ENCODE assay signal across 11 cellular contexts in genomic region chr21:37551406-37552355, GRCh38.
DNase-seq lines count a peak whose midpoint lies in the region; ATAC-seq, FAIRE-seq and TF ChIP-seq lines count a peak whose summit lies in the region.
"Had no signal": no experiment of that assay in that cellular context is flagged by ENCODE, and none has a peak within 500 bp of the region (broad histone marks: within the 10 kb centered on the region; RNA-seq: fewer than 3 reads in every experiment).

No MANE protein-coding gene starts in this region.

- peak; percentile 40 to 78 (median 72) for ATAC-seq in pancreas
- no peak for ATAC-seq in HG02798 (IDR thresholded peaks at IDR 0.05; ENCODE audit: poor library complexity, unreplicated experiment)
- ATAC-seq in GM21447 (IDR thresholded peaks at IDR 0.05; ENCODE audit: unreplicated experiment), result no peak
- ATAC-seq: SK-N-SH treated with all-trans-retinoic acid at 6 μM for 48 hours had no signal

- no peaks in the 10 kb centered on the region for H3K9me3 ChIP-seq in pancreas

- FAIRE-seq in pancreas (lab: Jason Lieb, UNC), result no peak

- H3K27ac ChIP-seq in pancreas, result no peak overlapping the region
- H3K27ac ChIP-seq: KMS-11 had no signal

- H3K4me1 ChIP-seq in pancreas, result no peaks in the 10 kb centered on the region

- intact Hi-C loops in pancreas (cut with DNase I), result loop anchor here in 1 of 3 donors (10.0 kb wide), 1 partner anchor 63 kb away; no protein-coding TSS in a partner anchor

- 47 to 53% methylated on average over 22 of the region's 22 CpGs for WGBS in pancreas, 2 donors

- H3K4me3 ChIP-seq in fibroblast of the aortic adventitia (ENCODE audit: low read depth, low read length) (no peak overlapping the region), pancreas (no peak overlapping the region)

- DNase-seq in ELF-1 (ENCODE audit: low read depth, low spot score) (peak; percentile 63), NCI-H446 treated with DMSO at 0.1 percent for 48 hours (lab: John Stamatoyannopoulos, UW) (peak; percentile 34), fibroblast of the aortic adventitia (ENCODE audit: low read depth) (peak; percentile 37), pancreas (no peak), SW 1271 (lab: John Stamatoyannopoulos, UW) (no peak), GDM1 (lab: John Stamatoyannopoulos, UW) (no peak)
- DNase-seq: cortex of kidney had no signal

- no peaks in the 10 kb centered on the region for H3K36me3 ChIP-seq in pancreas

- TF ChIP-seq CTCF in fibroblast of the aortic adventitia (IDR thresholded peaks at IDR 0.05; ENCODE audit: insufficient read depth, low read length), result no peak
- TF ChIP-seq CTCF in pancreas (IDR thresholded peaks at IDR 0.05), result no peak

- no peaks in the 10 kb centered on the region for H3K27me3 ChIP-seq in pancreas

Comparison
In these comparisons a context has a peak if more than half of its experiments do, and no peak if none do; other contexts are left out.
1. DNase-seq: peak in ELF-1 (single experiment), NCI-H446 treated with DMSO at 0.1 percent for 48 hours (single experiment) and fibroblast of the aortic adventitia (single experiment); none in pancreas (0 of 6), SW 1271 (0 of 2) and GDM1 (single experiment).
2. ATAC-seq: peak in pancreas (4 of 4); none in HG02798 (single experiment) and GM21447 (single experiment).